Comparison of ENCODE assay signal across 26 cellular contexts in the genomic region with DNA sequence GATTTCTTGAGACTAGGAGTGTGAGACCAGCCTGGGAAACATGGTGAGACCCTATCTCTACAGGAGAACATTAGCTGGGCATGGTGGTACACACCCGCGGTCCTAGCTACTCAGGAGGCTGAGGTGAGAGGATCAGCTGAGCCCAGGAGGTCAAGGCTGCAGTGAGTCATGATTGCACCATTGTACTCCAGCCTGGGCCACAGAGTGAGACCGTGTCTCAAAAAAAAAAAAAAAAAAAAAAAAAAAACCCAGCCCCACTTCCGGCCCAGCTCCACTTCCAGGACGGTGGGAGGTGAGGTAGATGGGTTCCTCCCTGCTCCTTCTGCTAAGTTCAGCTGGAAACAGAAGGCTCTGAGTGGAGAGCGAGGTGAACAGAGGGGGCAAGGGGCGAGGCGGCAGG.
"Had no signal": no experiment of that assay in that cellular context is flagged by ENCODE, and none has a peak within 500 bp of the region (broad histone marks: within the 10 kb centered on the region; RNA-seq: fewer than 3 reads in every experiment).

No MANE protein-coding gene starts in this region.

- H3K36me3 ChIP-seq: neural progenitor cell had no signal

- H2AFZ ChIP-seq: neural progenitor cell, parathyroid adenoma had no signal

- H3K27ac ChIP-seq: epithelial cell of prostate, heart right ventricle, neural progenitor cell, parathyroid adenoma, stomach, thyroid gland had no signal

- H3K4me2 ChIP-seq: neural progenitor cell, smooth muscle cell had no signal

- H3K9me3 ChIP-seq: heart right ventricle, mucosa of descending colon, stomach, thyroid gland had no signal

- H3K9ac ChIP-seq: neural progenitor cell, parathyroid adenoma had no signal

- H3K27me3 ChIP-seq: heart right ventricle, neural progenitor cell, stomach, thyroid gland had no signal

- H3K79me2 ChIP-seq: parathyroid adenoma had no signal

- DNase-seq: cortex of kidney; foreskin melanocyte; glutamatergic neuron; heart right ventricle; hippocampal formation; mucosa of descending colon; naive B cell; stimulated activated CD4-positive, alpha-beta T cell treated with anti-CD3 and anti-CD28 coated beads, Interleukin-12 subunit alpha, Interleukin-12 subunit beta, amount 100 ng/mL, for 4 hours; stimulated activated CD4-positive, alpha-beta T cell treated with anti-CD3 and anti-CD28 coated beads, Interleukin-1b, Interleukin-23, amount 100 ng/mL, for 48 hours; stimulated activated CD4-positive, alpha-beta T cell treated with anti-CD3 and anti-CD28 coated beads, Interleukin-4, amount 100 ng/mL, for 1 hour; stimulated activated CD8-positive, alpha-beta memory T cell treated with anti-CD3 and anti-CD28 coated beads, Interleukin-4, amount 100 ng/mL, for 48 hours; stimulated activated naive CD4-positive, alpha-beta T cell treated with Interleukin-2 at 50 U/mL for 16 hours; stomach; thyroid gland had no signal

- H3K27me3 Mint-ChIP-seq: memory B cell, naive B cell, progenitor cell of endocrine pancreas, type B pancreatic cell had no signal

- H3K9me3 Mint-ChIP-seq: memory B cell, mesothelial cell of epicardium, naive B cell, nephron, neural progenitor cell, type B pancreatic cell had no signal

- H3K4me1 Mint-ChIP-seq: mesothelial cell of epicardium, nephron, neural progenitor cell had no signal

- H3K4me1 ChIP-seq: heart right ventricle, neural progenitor cell, parathyroid adenoma, stomach, thyroid gland had no signal

- H3K4me3 Mint-ChIP-seq: memory B cell, mesothelial cell of epicardium, naive B cell, nephron, neural progenitor cell, type B pancreatic cell had no signal

- ATAC-seq: esophagus mucosa, heart right ventricle, mucosa of descending colon, sciatic nerve had no signal

- H3K27ac Mint-ChIP-seq: memory B cell, mesothelial cell of epicardium, naive B cell, nephron, neural progenitor cell, progenitor cell of endocrine pancreas, type B pancreatic cell had no signal

- H3K4me3 ChIP-seq: heart right ventricle, lung, mucosa of descending colon, neural progenitor cell, smooth muscle cell, stomach, thyroid gland had no signal
